In genomic region chr3:43638594-43639447, GRCh38 we compare ENCODE assay signal across 9 cellular contexts. TPM values are rescaled to one million over a fixed set of nuclear protein-coding genes. Genes with fewer than 3 reads are reported as not detected.
A peak's percentile ranks its signal among the peaks of the same experiment; 100 is the strongest.
DNase-seq lines count a peak whose midpoint lies in the region; ATAC-seq, FAIRE-seq and TF ChIP-seq lines count a peak whose summit lies in the region.
"Had no signal": no experiment of that assay in that cellular context is flagged by ENCODE, and none has a peak within 500 bp of the region (broad histone marks: within the 10 kb centered on the region; RNA-seq: fewer than 3 reads in every experiment).

No MANE protein-coding gene starts in this region.

- no peak overlapping the region for H3K4me3 ChIP-seq in fibroblast of lung (replicated peaks in 1 of 4; ENCODE audit: control extremely low read depth in 1 of 4, insufficient read depth in 1 of 4, low read depth in 3 of 4, low read length in 4 of 4)
- H3K4me3 ChIP-seq: SK-N-MC had no signal

- H3K36me3 Mint-ChIP-seq in type B pancreatic cell = no peaks in the 10 kb centered on the region

- H3K27me3 Mint-ChIP-seq in type B pancreatic cell = no peaks in the 10 kb centered on the region

- H3K9ac ChIP-seq in fibroblast of lung (ENCODE audit: insufficient read depth, low read length) = no peak overlapping the region

- H3K27ac ChIP-seq in fibroblast of lung (ENCODE audit: insufficient read depth, low read length) = no peak overlapping the region
- H3K27ac ChIP-seq: SK-N-MC had no signal

- peaks cover 15% of the 10 kb centered on the region for H3K4me1 ChIP-seq in fibroblast of lung (ENCODE audit: control insufficient read depth, extremely low read depth, insufficient read depth, low read length)

- no peaks in the 10 kb centered on the region for H3K9me3 ChIP-seq in fibroblast of lung (ENCODE audit: control insufficient read depth, insufficient read depth, low read depth, low read length)

- H3K79me2 ChIP-seq in fibroblast of lung (ENCODE audit: control insufficient read depth, insufficient read depth, low read length) = no peaks in the 10 kb centered on the region

- ATAC-seq in HG03342 (IDR thresholded peaks at IDR 0.05; ENCODE audit: unreplicated experiment) = peak; percentile 67
- no peak for ATAC-seq in HG03025 (IDR thresholded peaks at IDR 0.05; ENCODE audit: low FRiP score, unreplicated experiment)

- no peaks in the 10 kb centered on the region for H4K20me1 ChIP-seq in fibroblast of lung (ENCODE audit: control insufficient read depth, extremely low read depth, insufficient read depth, low read length)

- no peaks in the 10 kb centered on the region for H3K9me3 Mint-ChIP-seq in type B pancreatic cell

- TF ChIP-seq CTCF in fibroblast of lung (conservative IDR thresholded peaks at IDR 0.05 in 1 of 2, IDR thresholded peaks at IDR 0.05 in 1 of 2; ENCODE audit: low read depth in 1 of 2, low read length in 2 of 2) (no peak), type B pancreatic cell (conservative IDR thresholded peaks at IDR 0.05) (peak; percentile 29)

- H2AFZ ChIP-seq in fibroblast of lung (ENCODE audit: low read length) = peak overlapping the region; percentile 32

- DNase-seq in GM12891 (ENCODE audit: insufficient read length, low spot score) = no peak
- peak; percentile 6 for DNase-seq in T-helper 9 cell
- peak; percentile 39 to 62 for DNase-seq in fibroblast of lung (ENCODE audit: low read depth in 2 of 2)
- no peak for DNase-seq in type B pancreatic cell (ENCODE audit: extremely low spot score, unreplicated experiment)
- DNase-seq in activated CD4-positive, CD25-positive, alpha-beta regulatory T cell (lab: John Stamatoyannopoulos, UW) = no peak
- DNase-seq in cortex of kidney (lab: John Stamatoyannopoulos, UW) = no peak

- TF ChIP-seq POLR2A in GM12891 (IDR thresholded peaks at IDR 0.05; ENCODE audit: low read depth, low read length) = no peak

- no peaks in the 10 kb centered on the region for H3K36me3 ChIP-seq in fibroblast of lung (ENCODE audit: control insufficient read depth, insufficient read depth, low read length)

- peak overlapping the region; percentile 86 for H3K27ac Mint-ChIP-seq in type B pancreatic cell

- H3K4me2 ChIP-seq in fibroblast of lung (ENCODE audit: extremely low read depth, insufficient read depth, low read length) = no peak overlapping the region

- no peaks in the 10 kb centered on the region for H3K27me3 ChIP-seq in fibroblast of lung (ENCODE audit: control insufficient read depth, insufficient read depth, low read length)

- H3K4me3 Mint-ChIP-seq in type B pancreatic cell = no peak overlapping the region

- H3K4me1 Mint-ChIP-seq in type B pancreatic cell (ENCODE audit: unreplicated experiment) = peaks cover 11% of the 10 kb centered on the region

- FAIRE-seq in GM12891 (lab: Jason Lieb, UNC) = peak; percentile 28

TF ChIP-seq in GM12891, 5 proteins besides CTCF, POLR2A, EP300 and RAD21:
- TF ChIP-seq SPI1 (IDR thresholded peaks at IDR 0.05; ENCODE audit: low read depth, low read length) (no peak), PAX5 (IDR thresholded peaks at IDR 0.05; ENCODE audit: insufficient read depth, low read length, severe bottlenecking) (no peak), TAF1 (IDR thresholded peaks at IDR 0.05; ENCODE audit: low read depth, low read length) (no peak), POLR2AphosphoS5 (IDR thresholded peaks at IDR 0.05; ENCODE audit: low read depth, low read length) (no peak), POU2F2 (IDR thresholded peaks at IDR 0.05; ENCODE audit: low read depth, low read length) (no peak)

RNA-seq across cellular contexts. Expression of gene ANO10, which starts 17.0 kb away (rescaled TPM):
- 0.46 TPM for polyA plus RNA-seq in GM12891 (2012; ENCODE audit: low read depth, missing spikeins)
- 96.8 and 138 TPM in 2 replicates for total RNA-seq in fibroblast of lung
- 74.8 and 103 TPM in 2 replicates for polyA plus RNA-seq in fibroblast of lung
- 60.9 and 74.2 TPM in 2 replicates for polyA plus RNA-seq in fibroblast of lung (2012)
- 63.1 and 78.7 TPM in 2 replicates for polyA minus RNA-seq in fibroblast of lung (ENCODE audit: low replicate concordance)
- total RNA-seq in type B pancreatic cell (ENCODE audit: low replicate concordance) = 32.5 and 40.3 TPM in 2 replicates

RNA-seq across cellular contexts. Expression of gene ABHD5, which starts 51.9 kb away (rescaled TPM):
- 4.5 TPM for polyA plus RNA-seq in GM12891 (2012; ENCODE audit: low read depth, missing spikeins)
- total RNA-seq in fibroblast of lung = 48.5 and 64.7 TPM in 2 replicates
- 55.5 and 59.8 TPM in 2 replicates for polyA plus RNA-seq in fibroblast of lung
- 38.5 and 42.2 TPM in 2 replicates for polyA plus RNA-seq in fibroblast of lung (2012)
- 11.6 and 32.8 TPM in 2 replicates for polyA minus RNA-seq in fibroblast of lung (ENCODE audit: low replicate concordance)
- 13.2 and 21.7 TPM in 2 replicates for total RNA-seq in type B pancreatic cell (ENCODE audit: low replicate concordance)

Comparison
In these comparisons a context has a peak if more than half of its experiments do, and no peak if none do; other contexts are left out.
1. DNase-seq: peak in T-helper 9 cell (single experiment) and fibroblast of lung (2 of 2); none in GM12891 (single experiment), type B pancreatic cell (single experiment), activated CD4-positive, CD25-positive, alpha-beta regulatory T cell (0 of 4) and cortex of kidney (single experiment).